20 cellular contexts compared by ENCODE assay signal in the genomic region with DNA sequence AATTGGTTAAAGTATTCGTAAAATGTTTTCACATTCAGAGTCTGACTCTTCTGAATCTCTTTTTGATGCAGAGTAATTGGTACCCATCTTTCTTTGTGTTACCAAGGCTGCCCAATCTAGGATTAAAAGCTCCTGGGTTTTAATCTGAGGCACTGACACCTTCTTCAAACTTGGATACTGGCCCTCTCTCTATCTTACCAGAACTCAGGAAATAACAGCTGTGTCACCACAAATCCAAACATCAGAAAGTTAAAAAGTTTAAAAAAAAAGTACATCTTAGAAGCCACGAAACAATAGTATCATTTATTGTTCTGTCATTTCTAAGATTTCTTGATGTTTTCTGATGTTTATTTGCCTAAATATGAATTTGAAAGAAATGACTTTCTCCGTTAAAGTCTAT.
A peak's percentile ranks its signal among the peaks of the same experiment; 100 is the strongest.
DNase-seq lines count a peak whose midpoint lies in the region; ATAC-seq, FAIRE-seq and TF ChIP-seq lines count a peak whose summit lies in the region.
"Had no signal": no experiment of that assay in that cellular context is flagged by ENCODE, and none has a peak within 500 bp of the region (broad histone marks: within the 10 kb centered on the region; RNA-seq: fewer than 3 reads in every experiment).

No MANE protein-coding gene starts in this region.

- peak overlapping the region; percentile 76 for H3K4me2 ChIP-seq in endothelial cell of umbilical vein (ENCODE audit: insufficient read depth, low read length)

- no peaks in the 10 kb centered on the region for H3K9me3 ChIP-seq in endothelial cell of umbilical vein (replicated peaks; ENCODE audit: control insufficient read depth, insufficient read depth, low read length)

- ATAC-seq in naive thymus-derived CD8-positive, alpha-beta T cell = peak; percentile 25 to 33
- ATAC-seq in GM21717 (IDR thresholded peaks at IDR 0.05; ENCODE audit: unreplicated experiment) = no peak
- ATAC-seq: HCT116, K562 had no signal

- H3K9ac ChIP-seq in endothelial cell of umbilical vein (replicated peaks; ENCODE audit: extremely low read depth, insufficient read depth, low read length) = peak overlapping the region; percentile 3
- H3K9ac ChIP-seq: GM23248 had no signal

- peak overlapping the region in 8 of 10 donors; percentile 10 to 87 (median 72) for H3K27ac Mint-ChIP-seq in naive thymus-derived CD8-positive, alpha-beta T cell

- H3K27ac ChIP-seq in endothelial cell of umbilical vein (ENCODE audit: insufficient read depth, low read depth, low read length) = peak overlapping the region; percentile 41
- H3K27ac ChIP-seq: GM23248, SK-N-MC had no signal

- peak overlapping the region in 9 of 10 donors; percentile 15 to 78 (median 50) for H3K4me3 Mint-ChIP-seq in naive thymus-derived CD8-positive, alpha-beta T cell
- H3K4me3 Mint-ChIP-seq: CD14-positive monocyte had no signal

- no peaks in the 10 kb centered on the region for H3K9me1 ChIP-seq in endothelial cell of umbilical vein (replicated peaks; ENCODE audit: control insufficient read depth, extremely low read depth, insufficient read depth, low read length)

- no peaks in the 10 kb centered on the region for H3K27me3 ChIP-seq in endothelial cell of umbilical vein (ENCODE audit: control insufficient read depth in 2 of 2, insufficient read depth in 2 of 2, low read length in 2 of 2)

- CTCF ChIA-PET in endothelial cell of umbilical vein (lab: Charles Lee) = interaction anchor here (1.0 to 2.1 kb wide), 2 partner anchors 12 to 14 kb away, joined by 3 to 13 read pairs; no protein-coding TSS in a partner anchor

- no peaks in the 10 kb centered on the region for H3K27me3 Mint-ChIP-seq in naive thymus-derived CD8-positive, alpha-beta T cell

- DNase-seq in H54 (ENCODE audit: insufficient read length, low spot score) = no peak
- peak; percentile 43 for DNase-seq in OCI-M1 (lab: John Stamatoyannopoulos, UW)
- DNase-seq in endothelial cell of umbilical vein (ENCODE audit: low read depth, low spot score) = peak; percentile 32
- DNase-seq in naive thymus-derived CD8-positive, alpha-beta T cell = peak in 1 of 10 donors; percentile 13
- DNase-seq in activated CD4-positive, alpha-beta T cell treated with anti-CD3 and anti-CD28 coated beads for 4 hours = no peak
- no peak for DNase-seq in stimulated activated CD8-positive, alpha-beta memory T cell treated with anti-CD3 and anti-CD28 coated beads, Interleukin-4, amount 100 ng/mL, for 48 hours
- DNase-seq: DMS 273 treated with DMSO at 0.1 percent for 48 hours, GDM1, NCI-H1417, NCI-H187, NCI-H2107, NCI-H510A treated with DMSO at 0.1 percent for 48 hours, NCI-H82, SHP77 had no signal

- BruUV-seq in endothelial cell of umbilical vein (replicated peaks; lab: Mats Ljungman, UMichigan) = no TSS peak

- peaks cover 23% of the 10 kb centered on the region for H3K4me1 ChIP-seq in endothelial cell of umbilical vein (ENCODE audit: control insufficient read depth, extremely low read depth, insufficient read depth, low read length)

- no peaks in the 10 kb centered on the region for H3K79me2 ChIP-seq in endothelial cell of umbilical vein (ENCODE audit: control insufficient read depth, insufficient read depth, low read length)

- H3K4me3 ChIP-seq in endothelial cell of umbilical vein (replicated peaks in 1 of 3; ENCODE audit: insufficient read depth in 1 of 3, low read depth in 1 of 3, low read length in 3 of 3) = peak overlapping the region in 1 of 3 experiments; percentile 40
- H3K4me3 ChIP-seq: GM23248, K562, SK-N-MC had no signal

- H3K4me1 Mint-ChIP-seq in naive thymus-derived CD8-positive, alpha-beta T cell = peaks cover 23 to 32% (median 26%) of the 10 kb centered on the region in 4 donors

- POLR2A ChIA-PET in endothelial cell of umbilical vein (lab: Charles Lee) = no interaction called here
- POLR2A ChIA-PET in naive thymus-derived CD8-positive, alpha-beta T cell (lab: Charles Lee) = interaction anchor here (0.6 kb wide), 1 partner anchor 73 kb away, joined by 3 read pairs; no protein-coding TSS in a partner anchor

- no peak for TF ChIP-seq CTCF in endothelial cell of umbilical vein (IDR thresholded peaks at IDR 0.05; ENCODE audit: extremely low read depth in 1 of 2, insufficient read depth in 1 of 2, low read depth in 1 of 2, low read length in 2 of 2)

- no peaks in the 10 kb centered on the region for H3K36me3 ChIP-seq in endothelial cell of umbilical vein (ENCODE audit: control insufficient read depth in 2 of 2, extremely low read depth in 1 of 2, insufficient read depth in 2 of 2, low read length in 2 of 2)

- peak overlapping the region; percentile 64 for H2AFZ ChIP-seq in endothelial cell of umbilical vein (ENCODE audit: low read depth, low read length)

- H3K36me3 Mint-ChIP-seq in naive thymus-derived CD8-positive, alpha-beta T cell = peaks cover 0 to 8% (median 3%) of the 10 kb centered on the region in 3 donors
- H3K36me3 Mint-ChIP-seq: CD14-positive monocyte had no signal

- TF ChIP-seq POLR2A in H54 (IDR thresholded peaks at IDR 0.05; ENCODE audit: low read depth, low read length) (no peak), endothelial cell of umbilical vein (IDR thresholded peaks at IDR 0.05; ENCODE audit: low read depth, low read length) (no peak)

- no peaks in the 10 kb centered on the region for H4K20me1 ChIP-seq in endothelial cell of umbilical vein (replicated peaks; ENCODE audit: control insufficient read depth, extremely low read depth, insufficient read depth, low read length)

- intact Hi-C loops in endothelial cell of umbilical vein (cut with micrococcal nuclease) = no loop called here

- peaks cover 0 to 11% (median 5%) of the 10 kb centered on the region in 9 donors for H3K9me3 Mint-ChIP-seq in naive thymus-derived CD8-positive, alpha-beta T cell

- FAIRE-seq in H54 (lab: Jason Lieb, UNC) (peak; percentile 27), endothelial cell of umbilical vein (lab: Jason Lieb, UNC) (no peak)
- FAIRE-seq: K562 had no signal

- dilution Hi-C loops in endothelial cell of umbilical vein (cut with MboI; ENCODE audit: extremely low pct_ligation_motif_present, low sequenced_read_pairs) = no loop called here

TF ChIP-seq in endothelial cell of umbilical vein, 7 proteins besides CTCF, POLR2A, EP300 and RAD21:
- no peak for TF ChIP-seq MYC (IDR thresholded peaks at IDR 0.05; ENCODE audit: low read depth, low read length)
- no peak for TF ChIP-seq JUN (IDR thresholded peaks at IDR 0.05; ENCODE audit: borderline replicate concordance, insufficient read depth, insufficient read length, low read depth)
- no peak for TF ChIP-seq FOS (IDR thresholded peaks at IDR 0.05; ENCODE audit: borderline replicate concordance, insufficient read depth, low read length)
- TF ChIP-seq POLR2AphosphoS5 (IDR thresholded peaks at IDR 0.05; ENCODE audit: insufficient read depth, low read depth, low read length) = no peak
- no peak for TF ChIP-seq EZH2 (IDR thresholded peaks at IDR 0.05; ENCODE audit: borderline replicate concordance, low read depth, low read length, severe bottlenecking)
- no peak for TF ChIP-seq GATA2 (IDR thresholded peaks at IDR 0.05; ENCODE audit: insufficient read depth, insufficient read length, low read depth, low read length)
- TF ChIP-seq, protein P1, sequence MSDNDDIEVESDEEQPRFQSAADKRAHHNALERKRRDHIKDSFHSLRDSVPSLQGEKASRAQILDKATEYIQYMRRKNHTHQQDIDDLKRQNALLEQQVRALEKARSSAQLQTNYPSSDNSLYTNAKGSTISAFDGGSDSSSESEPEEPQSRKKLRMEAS (IDR thresholded peaks at IDR 0.05; ENCODE audit: insufficient read depth, insufficient read length) = no peak
TF ChIP-seq in endothelial cell of umbilical vein: peak in this region for 0.

Comparison
In these comparisons a context has a peak if more than half of its experiments do, and no peak if none do; other contexts are left out.
1. DNase-seq: peak in OCI-M1 (single experiment) and endothelial cell of umbilical vein (single experiment); none in H54 (single experiment), activated CD4-positive, alpha-beta T cell treated with anti-CD3 and anti-CD28 coated beads for 4 hours (0 of 2) and stimulated activated CD8-positive, alpha-beta memory T cell treated with anti-CD3 and anti-CD28 coated beads, Interleukin-4, amount 100 ng/mL, for 48 hours (single experiment).